In genomic region chr10:16832351-16833080, GRCh38 we compare ENCODE assay signal across 11 cellular contexts. TPM values are rescaled to one million over a fixed set of nuclear protein-coding genes. Genes with fewer than 3 reads are reported as not detected.
A peak's percentile ranks its signal among the peaks of the same experiment; 100 is the strongest.
DNase-seq lines count a peak whose midpoint lies in the region; ATAC-seq and TF ChIP-seq lines count a peak whose summit lies in the region.
"Had no signal": no experiment of that assay in that cellular context is flagged by ENCODE, and none has a peak within 500 bp of the region (broad histone marks: within the 10 kb centered on the region; RNA-seq: fewer than 3 reads in every experiment).

No MANE protein-coding gene starts in this region.

- no peak overlapping the region for H3K4me2 ChIP-seq in mesenchymal stem cell (ENCODE audit: low read length, poor library complexity, severe bottlenecking)

- H3K18ac ChIP-seq in mesenchymal stem cell (ENCODE audit: low read depth in 1 of 2, low read length in 2 of 2), result no peak overlapping the region

- no peak overlapping the region for H3K4me3 ChIP-seq in choroid plexus epithelial cell (ENCODE audit: low read depth, low read length)
- no peak overlapping the region for H3K4me3 ChIP-seq in mesenchymal stem cell (ENCODE audit: insufficient read depth in 1 of 2, low read depth in 1 of 2, low read length in 2 of 2)
- no peak overlapping the region for H3K4me3 ChIP-seq in aorta (ENCODE audit: low read length in 2 of 2)

- H3K4me1 ChIP-seq in mesenchymal stem cell (ENCODE audit: control insufficient read depth, insufficient read depth, low read depth, low read length) (peaks cover 11% of the 10 kb centered on the region), aorta (ENCODE audit: control insufficient read depth in 1 of 2, insufficient read depth in 2 of 2, low read length in 2 of 2) (no peaks in the 10 kb centered on the region)

- H3K14ac ChIP-seq in mesenchymal stem cell (ENCODE audit: low read length in 2 of 2), result no peak overlapping the region

- H2BK5ac ChIP-seq in mesenchymal stem cell (ENCODE audit: low read depth, low read length, poor library complexity, severe bottlenecking), result peak overlapping the region; percentile 40

- H3K27ac Mint-ChIP-seq in T-cell, result no peak overlapping the region

- no peak overlapping the region for H3K4me3 Mint-ChIP-seq in T-cell

- no peak overlapping the region for H3K4ac ChIP-seq in mesenchymal stem cell (ENCODE audit: low read depth in 1 of 2, low read length in 2 of 2)

- ATAC-seq in Right ventricle myocardium superior (ENCODE audit: poor library complexity), result peak; percentile 45
- ATAC-seq in aorta (ENCODE audit: low FRiP score), result no peak
- no peak for ATAC-seq in HG03520 (IDR thresholded peaks at IDR 0.05; ENCODE audit: unreplicated experiment)
- ATAC-seq in T-cell (replicated peaks in 1 of 4), result no peak

- no peak overlapping the region for H2BK120ac ChIP-seq in mesenchymal stem cell (ENCODE audit: low read depth, low read length)

- CTCF ChIA-PET in T-cell (lab: Charles Lee), result interaction anchor here (0.9 to 2.0 kb wide), 2 partner anchors 16 to 438 kb away, joined by 5 read pairs; partner anchors contain the start of gene RSU1 (in 1 of the 2)

- no peak overlapping the region for H4K8ac ChIP-seq in mesenchymal stem cell (ENCODE audit: low read length)

- TF ChIP-seq CTCF in choroid plexus epithelial cell (conservative IDR thresholded peaks at IDR 0.05; ENCODE audit: low read depth, low read length), result peak; percentile 9

- H4K91ac ChIP-seq in mesenchymal stem cell (ENCODE audit: low read length), result no peak overlapping the region

- no peak overlapping the region for H2AK5ac ChIP-seq in mesenchymal stem cell (ENCODE audit: low read length, severe bottlenecking)

- H3K9me3 ChIP-seq in mesenchymal stem cell (ENCODE audit: control insufficient read depth, low read length) (no peaks in the 10 kb centered on the region), aorta (ENCODE audit: control insufficient read depth, low read length) (no peaks in the 10 kb centered on the region)

- H3K36me3 ChIP-seq in mesenchymal stem cell (ENCODE audit: control insufficient read depth in 1 of 2, insufficient read depth in 2 of 2, low read depth in 1 of 2, low read length in 2 of 2) (no peaks in the 10 kb centered on the region), aorta (ENCODE audit: control insufficient read depth in 1 of 2, insufficient read depth in 2 of 2, low read length in 1 of 2) (no peaks in the 10 kb centered on the region)

- DNase-seq in Right ventricle myocardium superior (no peak), cardiac septum (ENCODE audit: low spot score) (no peak), choroid plexus epithelial cell (ENCODE audit: low read depth) (peak; percentile 95), mesenchymal stem cell (peak; percentile 28), aorta (peak in 1 of 2 donors; percentile 75), T-cell (no peak)
- no peak for DNase-seq in activated CD4-positive, alpha-beta T cell treated with anti-CD3 and anti-CD28 coated beads for 48 hours
- DNase-seq: activated CD8-positive, alpha-beta memory T cell treated with anti-CD3 and anti-CD28 coated beads, Interleukin-2, amount 50 U/mL, for 48 hours; AML-193; head of caudate nucleus had no signal

- H3K4me1 Mint-ChIP-seq in T-cell, result peaks cover 8 to 13% (median 10%) of the 10 kb centered on the region in 3 donors

- POLR2A ChIA-PET in T-cell (lab: Charles Lee), result interaction anchor here in 1 of 2 donors (0.5 kb wide), 1 partner anchor 405 kb away, joined by 3 read pairs; no protein-coding TSS in a partner anchor

- peak overlapping the region; percentile 46 for H3K9ac ChIP-seq in mesenchymal stem cell (ENCODE audit: low read length)

- H3K23ac ChIP-seq in mesenchymal stem cell (ENCODE audit: low read length in 2 of 2), result no peak overlapping the region

- H3K27me3 ChIP-seq in mesenchymal stem cell (ENCODE audit: control insufficient read depth in 1 of 2, insufficient read depth in 1 of 2, low read length in 2 of 2) (no peaks in the 10 kb centered on the region), aorta (ENCODE audit: control insufficient read depth in 1 of 2, insufficient read depth in 2 of 2, low read length in 1 of 2) (no peaks in the 10 kb centered on the region)

- no peak overlapping the region for H2AFZ ChIP-seq in mesenchymal stem cell (ENCODE audit: low read depth, low read length)

- intact Hi-C loops in Right ventricle myocardium superior (cut with DNase I), result loop anchor here (10.0 kb wide), 1 partner anchor 602 kb away; no protein-coding TSS in a partner anchor
- intact Hi-C loops in cardiac septum (cut with DNase I), result no loop called here
- intact Hi-C loops in aorta (cut with DNase I), result no loop called here

- no peaks in the 10 kb centered on the region for H3K79me1 ChIP-seq in mesenchymal stem cell (replicated peaks; ENCODE audit: low read length, poor library complexity, severe bottlenecking)

- 86% methylated on average over 11 of the region's 11 CpGs for WGBS in mesenchymal stem cell
- WGBS in aorta, 2 donors, result 13 to 14% methylated on average over 11 of the region's 11 CpGs

- no peaks in the 10 kb centered on the region for H3K36me3 Mint-ChIP-seq in T-cell

- no peak overlapping the region for H2BK15ac ChIP-seq in mesenchymal stem cell (ENCODE audit: low read depth, poor library complexity, severe bottlenecking)

- H3K27ac ChIP-seq in mesenchymal stem cell (ENCODE audit: low read length, poor library complexity, severe bottlenecking) (peak overlapping the region; percentile 88), aorta (ENCODE audit: low read depth in 1 of 2, low read length in 2 of 2) (peak overlapping the region; percentile 91 to 98)

- H3K27me3 Mint-ChIP-seq in T-cell, result no peaks in the 10 kb centered on the region

- H3K9me3 Mint-ChIP-seq in T-cell, result no peaks in the 10 kb centered on the region

- no peak overlapping the region for H2BK12ac ChIP-seq in mesenchymal stem cell (ENCODE audit: low read length in 2 of 2)

RNA-seq across cellular contexts. Expression of gene RSU1, which starts 15.3 kb away (rescaled TPM):
- total RNA-seq in Right ventricle myocardium superior (49.4 TPM), cardiac septum (45.6 TPM), aorta (100 to 1,000 TPM; 114 to 130 TPM), T-cell (10 to 100 TPM; 49.5 to 60.4 (median 58.1) TPM)
- 143 TPM for polyA plus RNA-seq in mesenchymal stem cell (2013, experiment 1 of 2)
- 145 TPM for polyA plus RNA-seq in mesenchymal stem cell (2013, experiment 2 of 2)
- polyA plus RNA-seq in aorta, result 10 to 100 TPM; 65.0 to 98.8 TPM

Comparison
In these comparisons a context has a peak if more than half of its experiments do, and no peak if none do; other contexts are left out.
1. DNase-seq: peak in choroid plexus epithelial cell (single experiment) and mesenchymal stem cell (single experiment); none in Right ventricle myocardium superior (single experiment), cardiac septum (single experiment), activated CD4-positive, alpha-beta T cell treated with anti-CD3 and anti-CD28 coated beads for 48 hours (single experiment) and T-cell (0 of 34).